ENCODE assay signal across 8 cellular contexts in the genomic region with DNA sequence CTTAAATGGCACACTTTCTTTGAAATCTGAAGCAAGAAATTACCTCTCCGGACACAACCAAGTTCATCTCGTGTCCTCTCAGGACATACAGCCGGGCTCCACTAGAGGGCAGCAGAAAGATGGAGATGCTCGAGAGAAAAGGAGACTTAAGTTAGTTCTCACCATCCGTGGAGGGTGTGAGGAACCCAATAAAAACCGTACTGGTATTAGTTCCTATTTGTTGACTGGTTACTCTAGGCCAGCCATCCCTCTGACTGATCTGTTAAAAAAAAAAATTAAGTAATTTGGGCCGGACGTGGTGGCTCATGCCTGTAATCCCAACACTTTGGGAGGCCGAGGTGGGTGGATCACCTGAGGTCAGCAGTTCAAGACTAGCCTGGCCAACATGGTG. TPM values are rescaled to one million over a fixed set of nuclear protein-coding genes. Genes with fewer than 3 reads are reported as not detected.
DNase-seq lines count a peak whose midpoint lies in the region; ATAC-seq and TF ChIP-seq lines count a peak whose summit lies in the region.

No MANE protein-coding gene starts in this region.

- H3K4me1 Mint-ChIP-seq in activated CD4-positive, alpha-beta T cell treated with anti-CD3 and anti-CD28 coated beads, Interleukin-2, amount 10 ng/mL, durations not matched to agents 7 days and 5 days = peaks cover 30% of the 10 kb centered on the region

- TF ChIP-seq CTCF in liver (IDR thresholded peaks at IDR 0.05; ENCODE audit: low read depth, low read length, missing input control) = peak; percentile 81

- peak; percentile 71 for DNase-seq in COLO668 (lab: John Stamatoyannopoulos, UW; ENCODE audit: unreplicated experiment)
- DNase-seq in HK-2 (ENCODE audit: unreplicated experiment) = peak; percentile 66
- peak; percentile 78 for DNase-seq in NCI-H748 (lab: John Stamatoyannopoulos, UW; ENCODE audit: unreplicated experiment)
- peak; percentile 91 for DNase-seq in activated CD4-positive, alpha-beta T cell treated with anti-CD3 and anti-CD28 coated beads, Interleukin-2, amount 10 ng/mL, durations not matched to agents 7 days and 5 days
- DNase-seq in dedifferentiated amniotic fluid mesenchymal stem cell (ENCODE audit: extremely low spot score) = peak; percentile 91
- DNase-seq in stimulated activated CD8-positive, alpha-beta memory T cell treated with anti-CD3 and anti-CD28 coated beads, Interleukin-12 subunit alpha, Interleukin-12 subunit beta, amount 100 ng/mL, for 1 hour (ENCODE audit: low read depth) = peak; percentile 76

- H3K4me3 ChIP-seq in liver (ENCODE audit: low read depth in 1 of 3, low read length in 3 of 3) = no peak overlapping the region

- H3K9me3 Mint-ChIP-seq in activated CD4-positive, alpha-beta T cell treated with anti-CD3 and anti-CD28 coated beads, Interleukin-2, amount 10 ng/mL, durations not matched to agents 7 days and 5 days = no peaks in the 10 kb centered on the region

- ATAC-seq in GM18502 (IDR thresholded peaks at IDR 0.05; ENCODE audit: poor library complexity, unreplicated experiment) = no peak

- 14% methylated on average over 9 of the region's 9 CpGs for WGBS in liver

- H3K4me1 ChIP-seq in liver (ENCODE audit: control insufficient read depth in 4 of 4, insufficient read depth in 4 of 4, low read length in 3 of 4) = peaks cover 0 to 18% (median 11%) of the 10 kb centered on the region in 4 donors

- CTCF ChIA-PET in activated CD4-positive, alpha-beta T cell treated with anti-CD3 and anti-CD28 coated beads, Interleukin-2, amount 10 ng/mL, durations not matched to agents 7 days and 5 days (lab: Charles Lee) = interaction anchor here (0.8 to 2.8 kb wide), 15 partner anchors 10 to 424 kb away, joined by 3 to 16 read pairs (median 6); no protein-coding TSS in a partner anchor

- peak overlapping the region; percentile 79 for H3K4me3 Mint-ChIP-seq in activated CD4-positive, alpha-beta T cell treated with anti-CD3 and anti-CD28 coated beads, Interleukin-2, amount 10 ng/mL, durations not matched to agents 7 days and 5 days

- POLR2A ChIA-PET in activated CD4-positive, alpha-beta T cell treated with anti-CD3 and anti-CD28 coated beads, Interleukin-2, amount 10 ng/mL, durations not matched to agents 7 days and 5 days (lab: Charles Lee) = no interaction called here

- no peak overlapping the region for H3K9ac ChIP-seq in liver (ENCODE audit: low read depth in 1 of 2, low read length in 2 of 2)

- H3K27ac Mint-ChIP-seq in activated CD4-positive, alpha-beta T cell treated with anti-CD3 and anti-CD28 coated beads, Interleukin-2, amount 10 ng/mL, durations not matched to agents 7 days and 5 days = no peak overlapping the region

- peak; percentile 69 to 78 for TF ChIP-seq RAD21 in liver (IDR thresholded peaks at IDR 0.05)

- no peaks in the 10 kb centered on the region for H3K36me3 ChIP-seq in liver (ENCODE audit: control insufficient read depth in 4 of 4, insufficient read depth in 3 of 4, low read depth in 1 of 4, low read length in 3 of 4)

- H3K9me3 ChIP-seq in liver (ENCODE audit: control insufficient read depth in 4 of 4, low read length in 3 of 4) = no peaks in the 10 kb centered on the region

- no peak overlapping the region for H3K27ac ChIP-seq in liver (ENCODE audit: low read depth in 1 of 2, low read length in 2 of 2)

- H3K36me3 Mint-ChIP-seq in activated CD4-positive, alpha-beta T cell treated with anti-CD3 and anti-CD28 coated beads, Interleukin-2, amount 10 ng/mL, durations not matched to agents 7 days and 5 days (ENCODE audit: low read depth) = no peaks in the 10 kb centered on the region

- no peaks in the 10 kb centered on the region for H3K27me3 ChIP-seq in liver (ENCODE audit: control insufficient read depth in 4 of 4, insufficient read depth in 4 of 4, low read length in 3 of 4)

- H3K27me3 Mint-ChIP-seq in activated CD4-positive, alpha-beta T cell treated with anti-CD3 and anti-CD28 coated beads, Interleukin-2, amount 10 ng/mL, durations not matched to agents 7 days and 5 days = peaks cover 15% of the 10 kb centered on the region

TF ChIP-seq in liver, 16 proteins besides CTCF, POLR2A, EP300 and RAD21:
- TF ChIP-seq, protein P1, sequence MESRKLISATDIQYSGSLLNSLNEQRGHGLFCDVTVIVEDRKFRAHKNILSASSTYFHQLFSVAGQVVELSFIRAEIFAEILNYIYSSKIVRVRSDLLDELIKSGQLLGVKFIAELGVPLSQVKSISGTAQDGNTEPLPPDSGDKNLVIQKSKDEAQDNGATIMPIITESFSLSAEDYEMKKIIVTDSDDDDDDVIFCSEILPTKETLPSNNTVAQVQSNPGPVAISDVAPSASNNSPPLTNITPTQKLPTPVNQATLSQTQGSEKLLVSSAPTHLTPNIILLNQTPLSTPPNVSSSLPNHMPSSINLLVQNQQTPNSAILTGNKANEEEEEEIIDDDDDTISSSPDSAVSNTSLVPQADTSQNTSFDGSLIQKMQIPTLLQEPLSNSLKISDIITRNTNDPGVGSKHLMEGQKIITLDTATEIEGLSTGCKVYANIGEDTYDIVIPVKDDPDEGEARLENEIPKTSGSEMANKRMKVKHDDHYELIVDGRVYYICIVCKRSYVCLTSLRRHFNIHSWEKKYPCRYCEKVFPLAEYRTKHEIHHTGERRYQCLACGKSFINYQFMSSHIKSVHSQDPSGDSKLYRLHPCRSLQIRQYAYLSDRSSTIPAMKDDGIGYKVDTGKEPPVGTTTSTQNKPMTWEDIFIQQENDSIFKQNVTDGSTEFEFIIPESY (IDR thresholded peaks at IDR 0.05) = no peak
- TF ChIP-seq FOXA1 (IDR thresholded peaks at IDR 0.05) (no peak), RXRA (IDR thresholded peaks at IDR 0.05) (no peak), EGR1 (IDR thresholded peaks at IDR 0.05; ENCODE audit: low read depth in 2 of 2) (no peak), YY1 (IDR thresholded peaks at IDR 0.05) (no peak), SP1 (IDR thresholded peaks at IDR 0.05) (no peak), JUND (IDR thresholded peaks at IDR 0.05) (no peak), FOXA2 (IDR thresholded peaks at IDR 0.05) (no peak), HNF4G (IDR thresholded peaks at IDR 0.05) (no peak), TAF1 (conservative IDR thresholded peaks at IDR 0.05) (no peak), HNF4A (conservative IDR thresholded peaks at IDR 0.05) (no peak), GABPA (IDR thresholded peaks at IDR 0.05 in 1 of 2, conservative IDR thresholded peaks at IDR 0.05 in 1 of 2) (no peak), NR2F2 (IDR thresholded peaks at IDR 0.05) (no peak)
- TF ChIP-seq, protein P2, sequence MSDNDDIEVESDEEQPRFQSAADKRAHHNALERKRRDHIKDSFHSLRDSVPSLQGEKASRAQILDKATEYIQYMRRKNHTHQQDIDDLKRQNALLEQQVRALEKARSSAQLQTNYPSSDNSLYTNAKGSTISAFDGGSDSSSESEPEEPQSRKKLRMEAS (IDR thresholded peaks at IDR 0.05) = no peak
- TF ChIP-seq, protein P3, sequence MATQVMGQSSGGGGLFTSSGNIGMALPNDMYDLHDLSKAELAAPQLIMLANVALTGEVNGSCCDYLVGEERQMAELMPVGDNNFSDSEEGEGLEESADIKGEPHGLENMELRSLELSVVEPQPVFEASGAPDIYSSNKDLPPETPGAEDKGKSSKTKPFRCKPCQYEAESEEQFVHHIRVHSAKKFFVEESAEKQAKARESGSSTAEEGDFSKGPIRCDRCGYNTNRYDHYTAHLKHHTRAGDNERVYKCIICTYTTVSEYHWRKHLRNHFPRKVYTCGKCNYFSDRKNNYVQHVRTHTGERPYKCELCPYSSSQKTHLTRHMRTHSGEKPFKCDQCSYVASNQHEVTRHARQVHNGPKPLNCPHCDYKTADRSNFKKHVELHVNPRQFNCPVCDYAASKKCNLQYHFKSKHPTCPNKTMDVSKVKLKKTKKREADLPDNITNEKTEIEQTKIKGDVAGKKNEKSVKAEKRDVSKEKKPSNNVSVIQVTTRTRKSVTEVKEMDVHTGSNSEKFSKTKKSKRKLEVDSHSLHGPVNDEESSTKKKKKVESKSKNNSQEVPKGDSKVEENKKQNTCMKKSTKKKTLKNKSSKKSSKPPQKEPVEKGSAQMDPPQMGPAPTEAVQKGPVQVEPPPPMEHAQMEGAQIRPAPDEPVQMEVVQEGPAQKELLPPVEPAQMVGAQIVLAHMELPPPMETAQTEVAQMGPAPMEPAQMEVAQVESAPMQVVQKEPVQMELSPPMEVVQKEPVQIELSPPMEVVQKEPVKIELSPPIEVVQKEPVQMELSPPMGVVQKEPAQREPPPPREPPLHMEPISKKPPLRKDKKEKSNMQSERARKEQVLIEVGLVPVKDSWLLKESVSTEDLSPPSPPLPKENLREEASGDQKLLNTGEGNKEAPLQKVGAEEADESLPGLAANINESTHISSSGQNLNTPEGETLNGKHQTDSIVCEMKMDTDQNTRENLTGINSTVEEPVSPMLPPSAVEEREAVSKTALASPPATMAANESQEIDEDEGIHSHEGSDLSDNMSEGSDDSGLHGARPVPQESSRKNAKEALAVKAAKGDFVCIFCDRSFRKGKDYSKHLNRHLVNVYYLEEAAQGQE (IDR thresholded peaks at IDR 0.05) = no peak
- TF ChIP-seq, protein P4, sequence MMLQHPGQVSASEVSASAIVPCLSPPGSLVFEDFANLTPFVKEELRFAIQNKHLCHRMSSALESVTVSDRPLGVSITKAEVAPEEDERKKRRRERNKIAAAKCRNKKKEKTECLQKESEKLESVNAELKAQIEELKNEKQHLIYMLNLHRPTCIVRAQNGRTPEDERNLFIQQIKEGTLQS (IDR thresholded peaks at IDR 0.05) = no peak
TF ChIP-seq in liver: peak in this region for 0.

RNA-seq across cellular contexts. Expression of a gene that starts 7.9 kb away (rescaled TPM):
- total RNA-seq in activated CD4-positive, alpha-beta T cell treated with anti-CD3 and anti-CD28 coated beads, Interleukin-2, amount 10 ng/mL, durations not matched to agents 7 days and 5 days = not detected
- 1 to 10 TPM in 1 of 2 donors, under 1 TPM in 1; 0.47 to 2.3 TPM for total RNA-seq in liver
- polyA plus RNA-seq in liver = 1 to 10 TPM; 1.5 to 2.2 TPM

RNA-seq across cellular contexts. Expression of a gene that starts 58.5 kb away (rescaled TPM):
- 1 to 10 TPM; 2.7 to 3.5 TPM for total RNA-seq in activated CD4-positive, alpha-beta T cell treated with anti-CD3 and anti-CD28 coated beads, Interleukin-2, amount 10 ng/mL, durations not matched to agents 7 days and 5 days
- total RNA-seq in liver = 10 to 100 TPM in 1 of 2 donors, 1 to 10 TPM in 1; 1.4 to 18.1 TPM
- 1 to 10 TPM in 1 of 2 donors, under 1 TPM in 1; 0.14 to 1.4 TPM for polyA plus RNA-seq in liver
